In the genomic region with DNA sequence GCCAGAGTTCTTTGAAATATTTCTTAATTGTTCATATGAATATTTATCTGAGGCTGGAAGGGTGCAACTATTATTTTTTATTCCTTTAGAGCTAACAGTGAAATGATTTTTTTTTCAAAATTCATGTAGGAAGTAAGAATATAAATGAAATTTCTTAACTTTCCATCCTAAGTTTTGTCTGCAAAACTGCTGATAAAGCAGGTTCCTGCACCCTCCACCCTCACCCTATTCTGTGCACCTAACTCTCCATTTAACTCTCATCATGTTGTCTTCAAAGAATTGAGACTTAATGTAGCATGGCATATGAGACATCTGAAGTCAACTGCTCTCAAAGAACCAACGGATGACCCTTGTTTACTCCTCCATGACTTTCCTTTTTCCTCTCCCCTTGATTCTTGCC, we compare ENCODE assay signal across 36 cellular contexts.
"Had no signal": no experiment of that assay in that cellular context is flagged by ENCODE, and none has a peak within 500 bp of the region (broad histone marks: within the 10 kb centered on the region; RNA-seq: fewer than 3 reads in every experiment).

No MANE protein-coding gene starts in this region.

- H3K4me3 ChIP-seq: adrenal gland, body of pancreas, breast epithelium had no signal

- H3K36me3 ChIP-seq: adrenal gland, brain microvascular endothelial cell, breast epithelium had no signal

- ATAC-seq: activated CD8-positive, alpha-beta T cell treated with anti-CD3 and anti-CD28 coated beads for 36 hours; activated naive CD4-positive, alpha-beta T cell treated with anti-CD3 and anti-CD28 coated beads, Interleukin-2, amount 50 U/mL, for 72 hours; activated T-cell treated with anti-CD3 and anti-CD28 coated beads, Interleukin-2, amount 50 U/mL, for 4 hours; activated T-cell treated with anti-CD3 and anti-CD28 coated beads, Interleukin-2, amount 50 U/mL, for 72 hours; activated T-helper 17 cell treated with anti-CD3 and anti-CD28 coated beads, Interleukin-2, amount 50 U/mL, for 72 hours; body of pancreas had no signal

- H3K27me3 ChIP-seq: adrenal gland, body of pancreas, brain microvascular endothelial cell, breast epithelium had no signal

- H3K4me1 ChIP-seq: adrenal gland, body of pancreas, breast epithelium had no signal

- H3K27ac ChIP-seq: adrenal gland, body of pancreas, brain microvascular endothelial cell, breast epithelium, VCaP had no signal

- DNase-seq: activated B cell treated with CpG ODN at 0.5 μM for 24 hours; activated CD4-positive, alpha-beta memory T cell treated with anti-CD3 and anti-CD28 coated beads for 36 hours; activated CD4-positive, alpha-beta T cell treated with anti-CD3 and anti-CD28 coated beads for 4 hours; activated CD4-positive, alpha-beta T cell treated with anti-CD3 and anti-CD28 coated beads, Interleukin-2, amount 10 ng/mL, durations not matched to agents 24 days and 14 days; activated CD4-positive, alpha-beta T cell treated with anti-CD3 and anti-CD28 coated beads, Interleukin-2, amount 50 U/mL, for 1 hour; activated CD4-positive, alpha-beta T cell treated with anti-CD3 and anti-CD28 coated beads, Interleukin-2, amount 50 U/mL, for 4 hours; activated CD4-positive, CD25-positive, alpha-beta regulatory T cell treated with anti-CD3 and anti-CD28 coated beads, Interleukin-2, amount 50 U/mL, for 72 hours; activated CD8-positive, alpha-beta memory T cell treated with anti-CD3 and anti-CD28 coated beads, Interleukin-2, amount 50 U/mL, for 4 hours; activated CD8-positive, alpha-beta T cell treated with anti-CD3 and anti-CD28 coated beads for 36 hours; activated effector memory CD4-positive, alpha-beta T cell treated with anti-CD3 and anti-CD28 coated beads, Interleukin-2, amount 50 U/mL, for 16 hours; activated gamma-delta T cell treated with Interleukin-2 at 50 U/mL for 16 hours; activated naive CD4-positive, alpha-beta T cell; activated naive CD4-positive, alpha-beta T cell treated with anti-CD3 and anti-CD28 coated beads for 36 hours; activated naive CD4-positive, alpha-beta T cell treated with anti-CD3 and anti-CD28 coated beads, Interleukin-2, amount 50 U/mL, for 16 hours; activated naive CD8-positive, alpha-beta T cell treated with anti-CD3 and anti-CD28 coated beads for 36 hours; activated T-cell treated with anti-CD3 and anti-CD28 coated beads for 4 hours; activated T-cell treated with anti-CD3 and anti-CD28 coated beads, Interleukin-2, amount 50 U/mL, for 1 hour; activated T-cell treated with anti-CD3 and anti-CD28 coated beads, Interleukin-2, amount 50 U/mL, for 4 hours; activated T-cell treated with anti-CD3 and anti-CD28 coated beads, Interleukin-2, amount 50 U/mL, for 72 hours; adrenal gland; amniotic stem cell; aorta; body of pancreas; brain microvascular endothelial cell; central memory CD4-positive, alpha-beta T cell; T-helper 2 cell; T-helper 9 cell had no signal

- H3K9me3 ChIP-seq: adrenal gland, body of pancreas, breast epithelium had no signal

- H3K27me3 Mint-ChIP-seq: activated CD4-positive, alpha-beta memory T cell treated with anti-CD3 and anti-CD28 coated beads for 36 hours; activated CD4-positive, alpha-beta T cell treated with anti-CD3 and anti-CD28 coated beads, Interleukin-2, amount 10 ng/mL, durations not matched to agents 24 days and 14 days had no signal

- H3K4me3 Mint-ChIP-seq: activated B cell treated with CpG ODN at 0.5 μM for 24 hours; activated CD4-positive, alpha-beta memory T cell treated with anti-CD3 and anti-CD28 coated beads for 36 hours; activated CD4-positive, alpha-beta T cell treated with anti-CD3 and anti-CD28 coated beads, Interleukin-2, amount 10 ng/mL, durations not matched to agents 24 days and 14 days; activated CD8-positive, alpha-beta T cell treated with anti-CD3 and anti-CD28 coated beads for 36 hours; activated naive CD4-positive, alpha-beta T cell treated with anti-CD3 and anti-CD28 coated beads for 36 hours; activated naive CD8-positive, alpha-beta T cell treated with anti-CD3 and anti-CD28 coated beads for 36 hours; activated T-cell treated with anti-CD3 and anti-CD28 coated beads, Interleukin-2, amount 50 U/mL, for 4 hours; activated T-cell treated with anti-CD3 and anti-CD28 coated beads, Interleukin-2, amount 50 U/mL, for 72 hours; activated T-helper 1 cell treated with anti-CD3 and anti-CD28 coated beads, Interleukin-12 subunit alpha, Interleukin-12 subunit beta, Interleukin-2, Interleukin-4 antibody, amounts not matched to agents 30 ng/mL and 10 ng/mL and 1 ng/mL, durations not matched to agents 14 hours and 24 hours and 36 hours; activated T-helper 17 cell treated with anti-CD3 and anti-CD28 coated beads, Interleukin-2, amount 50 U/mL, for 72 hours; T-helper 1 cell treated with Interleukin-12 subunit alpha and Interleukin-12 subunit beta and Interleukin-4 antibody, amounts not matched to agents 30 μg/mL and 1 μg/mL, for 36 hours; T-helper 2 cell treated with Interferon-gamma antibody and Interleukin-4, amounts not matched to agents 5 μg/mL and 100 μg/mL, for 36 hours had no signal

- H3K9me3 Mint-ChIP-seq: activated CD4-positive, alpha-beta T cell treated with anti-CD3 and anti-CD28 coated beads, Interleukin-2, amount 10 ng/mL, durations not matched to agents 24 days and 14 days; T-helper 1 cell treated with Interleukin-12 subunit alpha and Interleukin-12 subunit beta and Interleukin-4 antibody, amounts not matched to agents 30 μg/mL and 1 μg/mL, for 36 hours; T-helper 2 cell treated with Interferon-gamma antibody and Interleukin-4, amounts not matched to agents 5 μg/mL and 100 μg/mL, for 36 hours had no signal

- H3K27ac Mint-ChIP-seq: activated B cell treated with CpG ODN at 0.5 μM for 24 hours; activated CD4-positive, alpha-beta memory T cell treated with anti-CD3 and anti-CD28 coated beads for 36 hours; activated CD4-positive, alpha-beta T cell treated with anti-CD3 and anti-CD28 coated beads, Interleukin-2, amount 10 ng/mL, durations not matched to agents 24 days and 14 days; activated CD8-positive, alpha-beta T cell treated with anti-CD3 and anti-CD28 coated beads for 36 hours; activated naive CD4-positive, alpha-beta T cell treated with anti-CD3 and anti-CD28 coated beads for 36 hours; activated naive CD4-positive, alpha-beta T cell treated with anti-CD3 and anti-CD28 coated beads, Interleukin-2, amount 50 U/mL, for 72 hours; activated naive CD8-positive, alpha-beta T cell treated with anti-CD3 and anti-CD28 coated beads for 36 hours; activated T-cell treated with anti-CD3 and anti-CD28 coated beads, Interleukin-2, amount 50 U/mL, for 72 hours; activated T-helper 1 cell treated with anti-CD3 and anti-CD28 coated beads, Interleukin-12 subunit alpha, Interleukin-12 subunit beta, Interleukin-2, Interleukin-4 antibody, amounts not matched to agents 30 ng/mL and 10 ng/mL and 1 ng/mL, durations not matched to agents 14 hours and 24 hours and 36 hours; activated T-helper 17 cell treated with anti-CD3 and anti-CD28 coated beads, Interleukin-2, amount 50 U/mL, for 72 hours; T-helper 1 cell treated with Interleukin-12 subunit alpha and Interleukin-12 subunit beta and Interleukin-4 antibody, amounts not matched to agents 30 μg/mL and 1 μg/mL, for 36 hours; T-helper 2 cell treated with Interferon-gamma antibody and Interleukin-4, amounts not matched to agents 5 μg/mL and 100 μg/mL, for 36 hours had no signal

- FAIRE-seq: astrocyte, TTC549 had no signal

- H3K4me1 Mint-ChIP-seq: activated B cell treated with CpG ODN at 0.5 μM for 24 hours; activated CD4-positive, alpha-beta T cell treated with anti-CD3 and anti-CD28 coated beads, Interleukin-2, amount 10 ng/mL, durations not matched to agents 24 days and 14 days; activated naive CD8-positive, alpha-beta T cell treated with anti-CD3 and anti-CD28 coated beads for 36 hours; activated T-helper 17 cell treated with anti-CD3 and anti-CD28 coated beads, Interleukin-2, amount 50 U/mL, for 72 hours had no signal
